ENCODE assay signal across 1 cellular context in genomic region chr15:78070049-78070698, GRCh38.
TF ChIP-seq lines count a peak whose summit lies in the region.

No MANE protein-coding gene starts in this region.

TF ChIP-seq in H1, 55 proteins besides CTCF, POLR2A, EP300 and RAD21:
- TF ChIP-seq BRCA1 (IDR thresholded peaks at IDR 0.05; ENCODE audit: low read depth, low read length) (no peak), TCF12 (IDR thresholded peaks at IDR 0.05; ENCODE audit: low read depth, low read length) (no peak), MAX (IDR thresholded peaks at IDR 0.05) (no peak), SRF (IDR thresholded peaks at IDR 0.05; ENCODE audit: low read depth, low read length) (no peak), SP2 (IDR thresholded peaks at IDR 0.05; ENCODE audit: low read length) (no peak), NANOG (IDR thresholded peaks at IDR 0.05; ENCODE audit: insufficient read depth, low read depth, low read length, poor library complexity, severe bottlenecking) (no peak), ZNF274 (IDR thresholded peaks at IDR 0.05; ENCODE audit: borderline replicate concordance, extremely low read depth, low read length) (no peak)
